Comparison of ENCODE assay signal across 15 cellular contexts in genomic region chr3:50270422-50270831, GRCh38. TPM values are rescaled to one million over a fixed set of nuclear protein-coding genes. Genes with fewer than 3 reads are reported as not detected.
DNase-seq lines count a peak whose midpoint lies in the region; ATAC-seq and TF ChIP-seq lines count a peak whose summit lies in the region.
"Had no signal": no experiment of that assay in that cellular context is flagged by ENCODE, and none has a peak within 500 bp of the region (broad histone marks: within the 10 kb centered on the region; RNA-seq: fewer than 3 reads in every experiment).

No MANE protein-coding gene starts in this region.

- H3K27me3 ChIP-seq in mammary epithelial cell (ENCODE audit: insufficient read depth, low read length) (no peaks in the 10 kb centered on the region), mucosa of stomach (ENCODE audit: control insufficient read depth, insufficient read depth, low read length) (no peaks in the 10 kb centered on the region), tibial nerve (peaks cover 0 to 7% of the 10 kb centered on the region in 2 donors)

- peak in 1 of 2 donors; percentile 68 for TF ChIP-seq EP300 in tibial nerve (IDR thresholded peaks at IDR 0.05)

- H3K4me3 ChIP-seq in mammary epithelial cell (replicated peaks in 1 of 3; ENCODE audit: insufficient read depth in 1 of 3, low read depth in 2 of 3, low read length in 3 of 3) (no peak overlapping the region), mucosa of stomach (ENCODE audit: low read length) (peak overlapping the region; percentile 71), tibial nerve (peak overlapping the region; percentile 45 to 63 (median 48))

- no peaks in the 10 kb centered on the region for H3K79me2 ChIP-seq in mammary epithelial cell (ENCODE audit: insufficient read depth, low read length)

- H4K20me1 ChIP-seq in mammary epithelial cell (ENCODE audit: insufficient read depth, low read length) = no peaks in the 10 kb centered on the region

- CTCF ChIA-PET in mammary epithelial cell (lab: Charles Lee; ENCODE audit: low non-redundant PET) = interaction anchor here (0.6 kb wide), 1 partner anchor 24 kb away, joined by 3 read pairs; no protein-coding TSS in a partner anchor

- H3K9ac ChIP-seq in mammary epithelial cell (ENCODE audit: insufficient read depth, low read length) (no peak overlapping the region), mucosa of stomach (ENCODE audit: low read length) (peak overlapping the region; percentile 90)

- ATAC-seq in HG02678 (IDR thresholded peaks at IDR 0.05; ENCODE audit: unreplicated experiment) = no peak
- ATAC-seq in GM21576 (IDR thresholded peaks at IDR 0.05; ENCODE audit: unreplicated experiment) = no peak
- ATAC-seq in GM19324 (IDR thresholded peaks at IDR 0.05; ENCODE audit: low FRiP score, unreplicated experiment) = no peak
- ATAC-seq: right cardiac atrium had no signal

- H2AFZ ChIP-seq in mammary epithelial cell (ENCODE audit: low read depth, low read length) = peak overlapping the region; percentile 23

- no peak for TF ChIP-seq CTCF in mammary epithelial cell (conservative IDR thresholded peaks at IDR 0.05 in 1 of 2, IDR thresholded peaks at IDR 0.05 in 1 of 2; ENCODE audit: extremely low read depth in 1 of 2, insufficient read depth in 1 of 2, low read depth in 1 of 2, low read length in 2 of 2)
- no peak for TF ChIP-seq CTCF in tibial nerve (IDR thresholded peaks at IDR 0.05)

- H3K4me1 ChIP-seq in mammary epithelial cell (ENCODE audit: insufficient read depth, low read length) (peaks cover 40% of the 10 kb centered on the region), mucosa of stomach (ENCODE audit: control insufficient read depth, insufficient read depth, low read length) (peaks cover 78% of the 10 kb centered on the region), tibial nerve (peaks cover 0 to 100% (median 74%) of the 10 kb centered on the region in 4 donors)

- DNase-seq in LHCN-M2 (ENCODE audit: low read depth) (peak; percentile 46), mammary epithelial cell (peak; percentile 40), tibial nerve (ENCODE audit: low spot score in 2 of 2) (no peak), GM19238 (ENCODE audit: insufficient read length, low spot score) (no peak)
- DNase-seq: KBM-7, midbrain, NCI-H524 treated with DMSO at 0.1 percent for 48 hours, SHP77 treated with DMSO at 0.1 percent for 48 hours had no signal

- dilution Hi-C loops in mammary epithelial cell (cut with HindIII; ENCODE audit: low sequenced_read_pairs) = no loop called here

- in situ Hi-C loops in mammary epithelial cell (cut with MboI; ENCODE audit: low sequenced_read_pairs in 2 of 2) = loop anchor here (5.0 to 10.0 kb wide), 4 partner anchors 38 to 78 kb away; partner anchors contain the start of genes GNAT1 (in 2 of the 2), HYAL2 (in 1 of the 2) and TUSC2 (in 1 of the 2)

- H3K27ac ChIP-seq in mammary epithelial cell (ENCODE audit: insufficient read depth, low read depth, low read length) = peak overlapping the region; percentile 5
- peak overlapping the region; percentile 85 to 98 (median 97) for H3K27ac ChIP-seq in tibial nerve

- 14% methylated on average over 8 of the region's 9 CpGs for WGBS in mammary epithelial cell (ENCODE audit: low coverage, missing lambda C conversion rate)
- 11 to 22% methylated on average over 8 to 9 of the region's 9 CpGs for WGBS in tibial nerve, 2 donors

- H3K4me2 ChIP-seq in mammary epithelial cell (ENCODE audit: insufficient read depth, low read depth, low read length) = peak overlapping the region; percentile 73

- H3K36me3 ChIP-seq in mammary epithelial cell (ENCODE audit: insufficient read depth, low read length) (no peaks in the 10 kb centered on the region), mucosa of stomach (ENCODE audit: control insufficient read depth, insufficient read depth, low read length) (no peaks in the 10 kb centered on the region), tibial nerve (peaks cover 0 to 2% (median 0%) of the 10 kb centered on the region in 3 donors)

- intact Hi-C loops in mammary epithelial cell (cut with micrococcal nuclease) = loop anchor here (1.0 to 5.0 kb wide), 2 partner anchors 106 to 148 kb away; no protein-coding TSS in a partner anchor

- BruUV-seq in mammary epithelial cell (replicated peaks; lab: Mats Ljungman, UMichigan) = no TSS peak

- peak in 1 of 2 donors; percentile 14 for TF ChIP-seq POLR2A in tibial nerve (IDR thresholded peaks at IDR 0.05)

- H3K9me3 ChIP-seq in mammary epithelial cell (replicated peaks; ENCODE audit: insufficient read depth, low read length) = no peaks in the 10 kb centered on the region
- no peaks in the 10 kb centered on the region for H3K9me3 ChIP-seq in mucosa of stomach (ENCODE audit: control insufficient read depth, low read length)
- H3K9me3 ChIP-seq in tibial nerve = no peaks in the 10 kb centered on the region

RNA-seq across cellular contexts. Expression of gene SEMA3B, which starts 1.5 kb away (rescaled TPM):
- total RNA-seq in LHCN-M2 (2014; rRNA removed) (2.1 and 4.1 TPM in 2 replicates), mammary epithelial cell (10 to 100 TPM in 1 of 2 donors, 1 to 10 TPM in 1; 4.3 to 15.5 TPM), tibial nerve (100 to 1,000 TPM; 251 to 334 (median 261) TPM)
- polyA plus RNA-seq in LHCN-M2 (2012) = 5.0 TPM
- polyA plus RNA-seq in mammary epithelial cell = 8.4 TPM
- polyA minus RNA-seq in mammary epithelial cell = 0.31 TPM

RNA-seq across cellular contexts. Expression of gene LSMEM2, which starts 8.5 kb away (rescaled TPM):
- total RNA-seq in LHCN-M2 (2014; rRNA removed) (not detected in 2 replicates), mammary epithelial cell (under 1 TPM in 1 of 2 donors, not detected in 1; 0.19 TPM), tibial nerve (1 to 10 TPM; 2.0 to 3.1 (median 2.5) TPM)
- not detected for polyA plus RNA-seq in LHCN-M2 (2012)
- polyA plus RNA-seq in mammary epithelial cell = 0.05 TPM
- polyA minus RNA-seq in mammary epithelial cell = not detected
- total RNA-seq: activated CD8-positive, alpha-beta memory T cell treated with anti-CD3 and anti-CD28 coated beads for 36 hours; subcutaneous adipose tissue had no signal

RNA-seq across cellular contexts. Expression of gene IFRD2, which starts 21.8 kb away (rescaled TPM):
- 127 and 129 TPM in 2 replicates for total RNA-seq in LHCN-M2 (2014; rRNA removed)
- polyA plus RNA-seq in LHCN-M2 (2012) = 57.0 TPM
- 100 to 1,000 TPM in 1 of 2 donors, 10 to 100 TPM in 1; 65.5 to 117 TPM for total RNA-seq in mammary epithelial cell
- polyA plus RNA-seq in mammary epithelial cell = 122 TPM
- 94.5 TPM for polyA minus RNA-seq in mammary epithelial cell
- 100 to 1,000 TPM in 1 of 4 donors, 10 to 100 TPM in 3; 42.0 to 129 (median 56.2) TPM for total RNA-seq in tibial nerve

RNA-seq across cellular contexts. Expression of gene HYAL3, which starts 28.8 kb away (rescaled TPM):
- total RNA-seq in LHCN-M2 (2014; rRNA removed) (4.2 and 6.9 TPM in 2 replicates), mammary epithelial cell (10 to 100 TPM in 1 of 2 donors, 1 to 10 TPM in 1; 9.7 to 12.7 TPM), tibial nerve (10 to 100 TPM in 1 of 4 donors, 1 to 10 TPM in 3; 1.2 to 17.9 (median 1.8) TPM)
- polyA plus RNA-seq in LHCN-M2 (2012) = 3.7 TPM
- polyA plus RNA-seq in mammary epithelial cell = 23.8 TPM
- polyA minus RNA-seq in mammary epithelial cell = 12.6 TPM

RNA-seq across cellular contexts. Expression of gene NAA80, which starts 28.8 kb away (rescaled TPM):
- total RNA-seq in LHCN-M2 (2014; rRNA removed) (12.7 and 15.1 TPM in 2 replicates), mammary epithelial cell (10 to 100 TPM in 1 of 2 donors, 1 to 10 TPM in 1; 8.3 to 20.9 TPM), tibial nerve (10 to 100 TPM; 12.6 to 24.3 (median 15.9) TPM)
- polyA plus RNA-seq in LHCN-M2 (2012) = 10.7 TPM
- 14.6 TPM for polyA plus RNA-seq in mammary epithelial cell
- 71.3 TPM for polyA minus RNA-seq in mammary epithelial cell

Comparison
In these comparisons a context has a peak if more than half of its experiments do, and no peak if none do; other contexts are left out.
1. DNase-seq: peak in LHCN-M2 (single experiment) and mammary epithelial cell (single experiment); none in tibial nerve (0 of 2) and GM19238 (single experiment).
2. H3K4me3 ChIP-seq: peak in mucosa of stomach (single experiment) and tibial nerve (4 of 4); none in mammary epithelial cell (0 of 3).
3. RNA of gene SEMA3B, which starts 1.5 kb away (total RNA-seq): 251 to 334 TPM in tibial nerve; 4.3 to 15.5 TPM in mammary epithelial cell and 2.1 to 4.1 TPM in LHCN-M2; every median in the first group is over 10 times any median in the second.